1 cellular context compared by ENCODE assay signal in genomic region chr11:77611921-77612320, GRCh38.
TF ChIP-seq lines count a peak whose summit lies in the region.

No MANE protein-coding gene starts in this region.

TF ChIP-seq in K562, 482 proteins besides CTCF, POLR2A, EP300 and RAD21 (continued from another document):
- peak; percentile 43; the same call in 1 of the 2 replicates for TF ChIP-seq ARID1B (IDR thresholded peaks at IDR 0.05)
- TF ChIP-seq, protein P1, sequence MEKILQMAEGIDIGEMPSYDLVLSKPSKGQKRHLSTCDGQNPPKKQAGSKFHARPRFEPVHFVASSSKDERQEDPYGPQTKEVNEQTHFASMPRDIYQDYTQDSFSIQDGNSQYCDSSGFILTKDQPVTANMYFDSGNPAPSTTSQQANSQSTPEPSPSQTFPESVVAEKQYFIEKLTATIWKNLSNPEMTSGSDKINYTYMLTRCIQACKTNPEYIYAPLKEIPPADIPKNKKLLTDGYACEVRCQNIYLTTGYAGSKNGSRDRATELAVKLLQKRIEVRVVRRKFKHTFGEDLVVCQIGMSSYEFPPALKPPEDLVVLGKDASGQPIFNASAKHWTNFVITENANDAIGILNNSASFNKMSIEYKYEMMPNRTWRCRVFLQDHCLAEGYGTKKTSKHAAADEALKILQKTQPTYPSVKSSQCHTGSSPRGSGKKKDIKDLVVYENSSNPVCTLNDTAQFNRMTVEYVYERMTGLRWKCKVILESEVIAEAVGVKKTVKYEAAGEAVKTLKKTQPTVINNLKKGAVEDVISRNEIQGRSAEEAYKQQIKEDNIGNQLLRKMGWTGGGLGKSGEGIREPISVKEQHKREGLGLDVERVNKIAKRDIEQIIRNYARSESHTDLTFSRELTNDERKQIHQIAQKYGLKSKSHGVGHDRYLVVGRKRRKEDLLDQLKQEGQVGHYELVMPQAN (IDR thresholded peaks at IDR 0.05; ENCODE audit: borderline replicate concordance) = no peak
- no peak for TF ChIP-seq NCOA2 (IDR thresholded peaks at IDR 0.05; ENCODE audit: partially characterized antibody in 2 of 2)
- TF ChIP-seq HDAC8 (tag; IDR thresholded peaks at IDR 0.05) = no peak
- no peak for TF ChIP-seq ZNF184 (CRISPR knock-in tag; IDR thresholded peaks at IDR 0.05)
- no peak for TF ChIP-seq TCF7 (IDR thresholded peaks at IDR 0.05; ENCODE audit: borderline replicate concordance)
- TF ChIP-seq ZNF134 (CRISPR knock-in tag; conservative IDR thresholded peaks at IDR 0.05) = no peak
